ENCODE assay signal across 1 cellular context in genomic region chr2:69694894-69695849, GRCh38.
A peak's percentile ranks its signal among the peaks of the same experiment; 100 is the strongest.
TF ChIP-seq lines count a peak whose summit lies in the region.

No MANE protein-coding gene starts in this region.

TF ChIP-seq in IMR-90, 13 proteins besides CTCF, POLR2A, EP300 and RAD21 (continued from another document):
- TF ChIP-seq MAFK (IDR thresholded peaks at IDR 0.05; ENCODE audit: low read depth, low read length) (peak; percentile 49; the same call in 1 of the 2 replicates), RCOR1 (IDR thresholded peaks at IDR 0.05; ENCODE audit: insufficient replicate concordance, low read length) (no peak), CEBPB (IDR thresholded peaks at IDR 0.05; ENCODE audit: low read depth, low read length) (peak; percentile 75)
TF ChIP-seq in IMR-90: peak in this region for 3.
